Comparison of ENCODE assay signal across 12 cellular contexts in the genomic region with DNA sequence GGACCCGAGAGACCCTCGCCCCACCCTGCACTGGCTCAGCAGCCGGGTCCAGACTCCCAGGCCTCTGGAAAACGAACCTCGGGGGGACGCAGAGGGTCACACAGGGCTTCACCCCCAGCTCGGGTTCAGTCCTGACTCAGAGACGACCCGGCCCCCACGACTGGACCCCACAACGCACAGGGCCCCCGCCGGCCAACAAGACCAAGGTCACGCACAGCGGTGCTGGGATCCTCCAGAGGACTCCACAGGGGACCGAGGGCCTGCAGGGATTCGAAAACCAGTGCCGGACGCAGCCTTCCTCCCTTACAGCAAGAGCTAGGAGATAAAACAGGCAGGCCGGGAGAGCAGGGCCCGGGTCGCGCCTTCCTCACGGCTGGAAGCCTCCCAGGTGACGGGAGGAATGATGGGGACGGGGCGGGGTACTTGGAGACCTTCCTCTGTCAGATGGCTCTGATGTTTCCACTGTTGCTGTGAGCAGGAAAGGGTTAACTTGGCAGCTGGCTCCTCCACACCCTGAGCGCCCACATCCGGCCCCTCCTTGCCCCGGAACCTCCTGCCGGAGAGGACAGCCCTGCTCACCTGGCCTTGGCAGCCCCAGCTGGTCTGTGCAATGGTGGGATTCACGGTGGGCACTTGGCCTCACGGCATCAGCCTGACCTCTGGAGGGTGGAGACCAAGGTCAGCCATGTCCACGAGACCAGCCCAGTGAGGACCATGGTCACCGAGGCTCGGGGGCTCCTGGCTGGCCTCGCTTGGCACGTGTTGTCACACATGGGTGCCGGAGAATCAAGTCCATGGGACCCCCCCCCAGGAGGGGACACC. TPM values are rescaled to one million over a fixed set of nuclear protein-coding genes. Genes with fewer than 3 reads are reported as not detected.
A peak's percentile ranks its signal among the peaks of the same experiment; 100 is the strongest.
DNase-seq lines count a peak whose midpoint lies in the region; ATAC-seq and TF ChIP-seq lines count a peak whose summit lies in the region.
"Had no signal": no experiment of that assay in that cellular context is flagged by ENCODE, and none has a peak within 500 bp of the region (broad histone marks: within the 10 kb centered on the region; RNA-seq: fewer than 3 reads in every experiment).

No MANE protein-coding gene starts in this region.

- no peak overlapping the region for H2BK5ac ChIP-seq in H9 (ENCODE audit: insufficient read length, low read length)

- H3K4ac ChIP-seq in H9 (ENCODE audit: low read depth, low read length): no peak overlapping the region

- no peak overlapping the region for H2AK5ac ChIP-seq in H9 (ENCODE audit: insufficient read length, low read length)

- H3K14ac ChIP-seq in H9 (ENCODE audit: insufficient read depth, low read length): no peak overlapping the region; the same call in 1 of the 2 replicates

- peak; percentile 32 for DNase-seq in activated gamma-delta T cell treated with Interleukin-2 at 50 U/mL for 16 hours
- DNase-seq in activated gamma-delta T cell (lab: John Stamatoyannopoulos, UW): no peak
- peak; percentile 90 for DNase-seq in H9
- DNase-seq in WTC11 (ENCODE audit: low spot score): peak; percentile 54
- DNase-seq in naive thymus-derived CD4-positive, alpha-beta T cell: peak in 7 of 9 donors; percentile 5 to 69 (median 65)
- no peak for DNase-seq in effector memory CD8-positive, alpha-beta T cell
- DNase-seq: activated CD8-positive, alpha-beta memory T cell treated with anti-CD3 and anti-CD28 coated beads, Interleukin-2, amount 50 U/mL, for 48 hours; foreskin melanocyte; stimulated activated CD8-positive, alpha-beta memory T cell treated with anti-CD3 and anti-CD28 coated beads, Interleukin-4, amount 100 ng/mL, for 48 hours had no signal

- H4K5ac ChIP-seq in H9 (ENCODE audit: insufficient read length, low read depth, low read length): no peak overlapping the region

- H2BK15ac ChIP-seq in H9 (ENCODE audit: low read depth, low read length): no peak overlapping the region

- peaks cover 4% of the 10 kb centered on the region; the same call in 1 of the 2 replicates for H3K4me1 ChIP-seq in H9 (ENCODE audit: insufficient read depth, low read length)
- peaks cover 7 to 18% of the 10 kb centered on the region in 2 donors for H3K4me1 ChIP-seq in naive thymus-derived CD4-positive, alpha-beta T cell (ENCODE audit: control insufficient read depth in 2 of 2, insufficient read depth in 2 of 2, low read length in 2 of 2)
- H3K4me1 ChIP-seq: pancreas had no signal

- no peak overlapping the region for H3K23ac ChIP-seq in H9 (ENCODE audit: insufficient read length, low read depth, low read length)

- no peak overlapping the region for H4K8ac ChIP-seq in H9 (replicated peaks; ENCODE audit: insufficient read length, low read depth, low read length)

- peak overlapping the region; percentile 14 for H3K4me2 ChIP-seq in H9 (ENCODE audit: insufficient read depth, insufficient read length, low read length)

- H3T11ph ChIP-seq in H9 (ENCODE audit: low read length): no peak overlapping the region

- H3K9me3 Mint-ChIP-seq in H9 (peaks cover 0 to 3% of the 10 kb centered on the region in 2 experiments; a peak in 1 of 5 replicates), WTC11 (no peaks in the 10 kb centered on the region)
- peaks cover 0 to 2% (median 0%) of the 10 kb centered on the region in 11 donors for H3K9me3 Mint-ChIP-seq in naive thymus-derived CD4-positive, alpha-beta T cell
- no peaks in the 10 kb centered on the region for H3K9me3 Mint-ChIP-seq in effector memory CD8-positive, alpha-beta T cell

- H3K23me2 ChIP-seq in H9 (ENCODE audit: insufficient read length, low read depth, low read length, poor library complexity, severe bottlenecking): no peaks in the 10 kb centered on the region

- H4K91ac ChIP-seq in H9 (ENCODE audit: insufficient read length, low read depth, low read length): no peak overlapping the region

- no peaks in the 10 kb centered on the region for H4K20me1 ChIP-seq in H9 (ENCODE audit: control insufficient read depth, insufficient read depth, insufficient read length)

- no peak overlapping the region for H2BK12ac ChIP-seq in H9 (ENCODE audit: insufficient read length, low read depth, low read length)

- ATAC-seq in WTC11: no peak
- ATAC-seq in naive thymus-derived CD4-positive, alpha-beta T cell: peak; percentile 56
- no peak for ATAC-seq in GM18520 (IDR thresholded peaks at IDR 0.05; ENCODE audit: unreplicated experiment)
- ATAC-seq in HG02610 (IDR thresholded peaks at IDR 0.05; ENCODE audit: unreplicated experiment): no peak
- no peak for ATAC-seq in effector memory CD8-positive, alpha-beta T cell (replicated peaks)
- ATAC-seq: pancreas had no signal

- no peak overlapping the region for H2BK120ac ChIP-seq in H9 (ENCODE audit: low read depth, low read length, poor library complexity, severe bottlenecking)

- H3K79me2 ChIP-seq in H9 (ENCODE audit: insufficient read depth, low read length): no peaks in the 10 kb centered on the region

- WGBS in H9 (ENCODE audit: extremely low coverage, insufficient read length, low lambda C conversion rate): no CpG with 5 or more reads among the region's 39 CpGs

- no peaks in the 10 kb centered on the region for H3K79me1 ChIP-seq in H9 (ENCODE audit: insufficient read depth, low read depth, low read length, poor library complexity, severe bottlenecking)

- H3K27me3 Mint-ChIP-seq in H9 (ENCODE audit: low read depth): peaks cover 38% of the 10 kb centered on the region
- H3K27me3 Mint-ChIP-seq in WTC11 (ENCODE audit: low read depth): peaks cover 26% of the 10 kb centered on the region
- peaks cover 16 to 29% (median 25%) of the 10 kb centered on the region in 5 donors for H3K27me3 Mint-ChIP-seq in naive thymus-derived CD4-positive, alpha-beta T cell
- H3K27me3 Mint-ChIP-seq in effector memory CD8-positive, alpha-beta T cell: peaks cover 18 to 64% of the 10 kb centered on the region in 2 donors

- no peak overlapping the region for H3K4me3 ChIP-seq in naive thymus-derived CD4-positive, alpha-beta T cell (ENCODE audit: low read length)
- H3K4me3 ChIP-seq: pancreas had no signal

- no peak overlapping the region for H2AFZ ChIP-seq in H9 (ENCODE audit: low read length)

- H3K27ac Mint-ChIP-seq in H9: no peak overlapping the region
- H3K27ac Mint-ChIP-seq in WTC11: no peak overlapping the region
- H3K27ac Mint-ChIP-seq in naive thymus-derived CD4-positive, alpha-beta T cell: peak overlapping the region in 1 of 9 donors; percentile 19
- peak overlapping the region in 1 of 2 donors; percentile 29 for H3K27ac Mint-ChIP-seq in effector memory CD8-positive, alpha-beta T cell

- H2BK20ac ChIP-seq in H9 (ENCODE audit: low read depth, low read length, poor library complexity, severe bottlenecking): no peak overlapping the region

- H3K4me3 Mint-ChIP-seq in H9 (peak overlapping the region; percentile 38 to 48; a peak in 3 of 5 replicates), WTC11 (0 out of 2 replicates have a peak overlapping the region, but pooled peaks have one; percentile 3)
- H3K4me3 Mint-ChIP-seq in naive thymus-derived CD4-positive, alpha-beta T cell: peak overlapping the region in 7 of 10 donors; percentile 35 to 75 (median 63)
- peak overlapping the region in 1 of 2 donors; percentile 31 for H3K4me3 Mint-ChIP-seq in effector memory CD8-positive, alpha-beta T cell

- no peak overlapping the region for H3K27ac ChIP-seq in H9 (ENCODE audit: insufficient read length, low read depth, low read length)
- no peak overlapping the region for H3K27ac ChIP-seq in naive thymus-derived CD4-positive, alpha-beta T cell (ENCODE audit: low read depth, low read length)
- H3K27ac ChIP-seq: pancreas had no signal

- H3K9me3 ChIP-seq in H9 (ENCODE audit: control insufficient read depth, low read depth, low read length): no peaks in the 10 kb centered on the region
- no peaks in the 10 kb centered on the region for H3K9me3 ChIP-seq in naive thymus-derived CD4-positive, alpha-beta T cell (ENCODE audit: control insufficient read depth in 2 of 3, low read length in 3 of 3)
- H3K9me3 ChIP-seq: pancreas had no signal

- H3K36me3 Mint-ChIP-seq in H9 (ENCODE audit: insufficient read depth in 1 of 3, low read depth in 3 of 3) (no peaks in the 10 kb centered on the region), WTC11 (no peaks in the 10 kb centered on the region)
- peaks cover 0 to 4% (median 0%) of the 10 kb centered on the region in 5 donors for H3K36me3 Mint-ChIP-seq in naive thymus-derived CD4-positive, alpha-beta T cell
- H3K36me3 Mint-ChIP-seq in effector memory CD8-positive, alpha-beta T cell (ENCODE audit: insufficient read depth): no peaks in the 10 kb centered on the region

- POLR2A ChIA-PET in WTC11 (lab: Charles Lee): no interaction called here
- POLR2A ChIA-PET in naive thymus-derived CD4-positive, alpha-beta T cell (lab: Charles Lee): no interaction called here

- no peak overlapping the region for H3K9ac ChIP-seq in H9 (ENCODE audit: extremely low read depth, insufficient read length, low read length)

- H3K56ac ChIP-seq in H9 (ENCODE audit: insufficient read length, low read depth, low read length): no peak overlapping the region

- TF ChIP-seq CTCF in H9 (conservative IDR thresholded peaks at IDR 0.05): no peak
- TF ChIP-seq CTCF in WTC11 (IDR thresholded peaks at IDR 0.05): no peak

- H3K27me3 ChIP-seq in H9 (ENCODE audit: insufficient read depth, low read length): peaks cover 2% of the 10 kb centered on the region; the same call in 1 of the 2 replicates
- H3K27me3 ChIP-seq in naive thymus-derived CD4-positive, alpha-beta T cell (ENCODE audit: control insufficient read depth in 2 of 2, insufficient read depth in 2 of 2, low read length in 2 of 2): no peaks in the 10 kb centered on the region

- intact Hi-C loops in naive thymus-derived CD4-positive, alpha-beta T cell (cut with micrococcal nuclease): loop anchor here in 1 of 2 donors (5.0 kb wide), 1 partner anchor 131 kb away; no protein-coding TSS in a partner anchor

- CTCF ChIA-PET in WTC11 (lab: Charles Lee): interaction anchor here (1.0 to 4.3 kb wide), 9 partner anchors 9 to 132 kb away, joined by 3 to 51 read pairs (median 6); a partner anchor contains a TSS
- CTCF ChIA-PET in naive thymus-derived CD4-positive, alpha-beta T cell (lab: Charles Lee): no interaction called here

- no peaks in the 10 kb centered on the region for H3K36me3 ChIP-seq in naive thymus-derived CD4-positive, alpha-beta T cell (ENCODE audit: control insufficient read depth in 2 of 3, insufficient read depth in 3 of 3, low read length in 3 of 3)
- H3K36me3 ChIP-seq: pancreas had no signal

- H3K4me1 Mint-ChIP-seq in H9 (peaks cover 12 to 39% of the 10 kb centered on the region in 2 experiments), WTC11 (peaks cover 21% of the 10 kb centered on the region)
- peaks cover 0 to 23% (median 12%) of the 10 kb centered on the region in 7 donors for H3K4me1 Mint-ChIP-seq in naive thymus-derived CD4-positive, alpha-beta T cell
- H3K4me1 Mint-ChIP-seq in effector memory CD8-positive, alpha-beta T cell (ENCODE audit: low read depth in 2 of 2): peaks cover 3 to 5% of the 10 kb centered on the region in 2 donors

- no peak overlapping the region for H3K18ac ChIP-seq in H9 (ENCODE audit: insufficient read length, low read depth, low read length)

TF ChIP-seq in WTC11, 78 proteins besides CTCF, POLR2A, EP300 and RAD21 (continues in another document):
- TF ChIP-seq NR1H2 (CRISPR knock-in tag; IDR thresholded peaks at IDR 0.05) (no peak), ETV6 (CRISPR knock-in tag; IDR thresholded peaks at IDR 0.05) (peak; percentile 37; the same call in 1 of the 2 replicates)

RNA-seq across cellular contexts. Expression of a gene that starts 46.2 kb away (rescaled TPM):
- 0.35 and 0.88 TPM in 2 replicates for total RNA-seq in H9 (2021)
- total RNA-seq in WTC11 (2021): 0.66 to 1.1 TPM (median 0.90 TPM) in 3 replicates
- not detected for total RNA-seq in naive thymus-derived CD4-positive, alpha-beta T cell
- not detected for polyA plus RNA-seq in naive thymus-derived CD4-positive, alpha-beta T cell

Comparison
In these comparisons a context has a peak if more than half of its experiments do, and no peak if none do; other contexts are left out.
1. DNase-seq: peak in activated gamma-delta T cell treated with Interleukin-2 at 50 U/mL for 16 hours (single experiment), H9 (single experiment), WTC11 (single experiment) and naive thymus-derived CD4-positive, alpha-beta T cell (7 of 9); none in activated gamma-delta T cell (single experiment) and effector memory CD8-positive, alpha-beta T cell (0 of 3).